ENCODE assay signal across 1 cellular context in the genomic region with DNA sequence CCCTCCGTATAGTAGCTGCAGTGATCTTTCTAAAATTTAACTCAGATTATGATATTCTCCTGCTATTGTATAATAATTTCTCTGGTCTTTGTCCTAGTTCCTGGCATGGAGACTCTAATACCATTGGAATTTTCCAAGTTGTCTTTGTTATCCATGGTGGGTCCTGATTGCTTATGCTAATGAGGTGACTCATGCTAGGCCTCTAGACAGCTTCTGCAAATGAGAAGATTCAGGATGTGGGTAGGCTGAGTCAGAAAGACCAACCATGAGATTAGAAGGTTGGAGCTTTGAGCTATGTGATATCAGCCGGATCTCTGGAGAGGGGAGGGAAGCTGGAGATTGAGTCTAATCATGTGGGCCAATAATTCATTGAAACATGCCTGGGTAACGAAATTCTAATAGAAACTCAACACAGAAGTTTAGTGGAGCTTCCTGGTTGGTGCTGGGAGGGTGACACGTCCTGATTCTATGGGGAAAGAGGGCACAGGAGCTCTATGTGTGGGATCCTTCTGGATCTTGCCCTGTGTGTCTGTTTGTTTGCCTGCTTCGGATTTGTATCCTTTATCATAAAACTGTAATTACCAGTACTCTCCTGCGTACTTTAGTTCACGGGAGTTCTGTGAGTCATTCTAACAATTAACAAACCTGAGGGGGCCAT.
TF ChIP-seq lines count a peak whose summit lies in the region.

No MANE protein-coding gene starts in this region.

TF ChIP-seq in GM12878, 131 proteins besides CTCF, POLR2A, EP300 and RAD21 (continued from another document):
- TF ChIP-seq, protein P1, sequence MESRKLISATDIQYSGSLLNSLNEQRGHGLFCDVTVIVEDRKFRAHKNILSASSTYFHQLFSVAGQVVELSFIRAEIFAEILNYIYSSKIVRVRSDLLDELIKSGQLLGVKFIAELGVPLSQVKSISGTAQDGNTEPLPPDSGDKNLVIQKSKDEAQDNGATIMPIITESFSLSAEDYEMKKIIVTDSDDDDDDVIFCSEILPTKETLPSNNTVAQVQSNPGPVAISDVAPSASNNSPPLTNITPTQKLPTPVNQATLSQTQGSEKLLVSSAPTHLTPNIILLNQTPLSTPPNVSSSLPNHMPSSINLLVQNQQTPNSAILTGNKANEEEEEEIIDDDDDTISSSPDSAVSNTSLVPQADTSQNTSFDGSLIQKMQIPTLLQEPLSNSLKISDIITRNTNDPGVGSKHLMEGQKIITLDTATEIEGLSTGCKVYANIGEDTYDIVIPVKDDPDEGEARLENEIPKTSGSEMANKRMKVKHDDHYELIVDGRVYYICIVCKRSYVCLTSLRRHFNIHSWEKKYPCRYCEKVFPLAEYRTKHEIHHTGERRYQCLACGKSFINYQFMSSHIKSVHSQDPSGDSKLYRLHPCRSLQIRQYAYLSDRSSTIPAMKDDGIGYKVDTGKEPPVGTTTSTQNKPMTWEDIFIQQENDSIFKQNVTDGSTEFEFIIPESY (IDR thresholded peaks at IDR 0.05): no peak
- TF ChIP-seq NR2C1 (IDR thresholded peaks at IDR 0.05) (no peak), TBL1XR1 (IDR thresholded peaks at IDR 0.05; ENCODE audit: low read depth, low read length) (no peak), CBX3 (IDR thresholded peaks at IDR 0.05; ENCODE audit: borderline replicate concordance, low read depth) (no peak), KAT2A (conservative IDR thresholded peaks at IDR 0.05; ENCODE audit: control insufficient read depth, low read depth, low read length) (no peak), ETV6 (conservative IDR thresholded peaks at IDR 0.05 in 1 of 2, IDR thresholded peaks at IDR 0.05 in 1 of 2; ENCODE audit: borderline replicate concordance in 1 of 2, low read depth in 1 of 2) (no peak)
- TF ChIP-seq, protein P2, sequence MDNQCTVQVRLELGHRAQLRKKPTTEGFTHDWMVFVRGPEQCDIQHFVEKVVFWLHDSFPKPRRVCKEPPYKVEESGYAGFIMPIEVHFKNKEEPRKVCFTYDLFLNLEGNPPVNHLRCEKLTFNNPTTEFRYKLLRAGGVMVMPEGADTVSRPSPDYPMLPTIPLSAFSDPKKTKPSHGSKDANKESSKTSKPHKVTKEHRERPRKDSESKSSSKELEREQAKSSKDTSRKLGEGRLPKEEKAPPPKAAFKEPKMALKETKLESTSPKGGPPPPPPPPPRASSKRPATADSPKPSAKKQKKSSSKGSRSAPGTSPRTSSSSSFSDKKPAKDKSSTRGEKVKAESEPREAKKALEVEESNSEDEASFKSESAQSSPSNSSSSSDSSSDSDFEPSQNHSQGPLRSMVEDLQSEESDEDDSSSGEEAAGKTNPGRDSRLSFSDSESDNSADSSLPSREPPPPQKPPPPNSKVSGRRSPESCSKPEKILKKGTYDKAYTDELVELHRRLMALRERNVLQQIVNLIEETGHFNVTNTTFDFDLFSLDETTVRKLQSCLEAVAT (IDR thresholded peaks at IDR 0.05): no peak
